14 cellular contexts compared by ENCODE assay signal in genomic region chr10:5645375-5645774, GRCh38. TPM values are rescaled to one million over a fixed set of nuclear protein-coding genes. Genes with fewer than 3 reads are reported as not detected.
A peak's percentile ranks its signal among the peaks of the same experiment; 100 is the strongest.
DNase-seq lines count a peak whose midpoint lies in the region; ATAC-seq, FAIRE-seq and TF ChIP-seq lines count a peak whose summit lies in the region.
"Had no signal": no experiment of that assay in that cellular context is flagged by ENCODE, and none has a peak within 500 bp of the region (broad histone marks: within the 10 kb centered on the region; RNA-seq: fewer than 3 reads in every experiment).

No MANE protein-coding gene starts in this region.

- H3K27ac ChIP-seq in gastroesophageal sphincter (peak overlapping the region in 3 of 4 donors; percentile 46 to 71 (median 66)), aorta (ENCODE audit: low read depth in 1 of 2, low read length in 2 of 2) (no peak overlapping the region)

- no peaks in the 10 kb centered on the region for H3K9me3 ChIP-seq in gastroesophageal sphincter
- H3K9me3 ChIP-seq in aorta (ENCODE audit: control insufficient read depth, low read length) = no peaks in the 10 kb centered on the region

- no peaks in the 10 kb centered on the region for H3K9me3 Mint-ChIP-seq in activated naive CD4-positive, alpha-beta T cell treated with anti-CD3 and anti-CD28 coated beads, Interleukin-2, amount 50 U/mL, for 24 hours
- H3K9me3 Mint-ChIP-seq in activated naive CD4-positive, alpha-beta T cell treated with anti-CD3 and anti-CD28 coated beads, Interleukin-2, amount 10 ng/mL, durations not matched to agents 7 days and 5 days = no peaks in the 10 kb centered on the region
- H3K9me3 Mint-ChIP-seq in nephron progenitor cell = no peaks in the 10 kb centered on the region
- H3K9me3 Mint-ChIP-seq: naive thymus-derived CD4-positive, alpha-beta T cell; T-helper 1 cell treated with Interleukin-12 subunit alpha and Interleukin-12 subunit beta and Interleukin-4 antibody, amounts not matched to agents 30 μg/mL and 1 μg/mL, for 36 hours had no signal

- peaks cover 4% of the 10 kb centered on the region for H3K4me1 Mint-ChIP-seq in activated naive CD4-positive, alpha-beta T cell treated with anti-CD3 and anti-CD28 coated beads, Interleukin-2, amount 50 U/mL, for 24 hours
- no peaks in the 10 kb centered on the region for H3K4me1 Mint-ChIP-seq in activated naive CD4-positive, alpha-beta T cell treated with anti-CD3 and anti-CD28 coated beads, Interleukin-2, amount 10 ng/mL, durations not matched to agents 7 days and 5 days
- H3K4me1 Mint-ChIP-seq in nephron progenitor cell = peaks cover 39% of the 10 kb centered on the region

- H3K27me3 ChIP-seq in gastroesophageal sphincter = no peaks in the 10 kb centered on the region
- H3K27me3 ChIP-seq in aorta (ENCODE audit: control insufficient read depth in 1 of 2, insufficient read depth in 2 of 2, low read length in 1 of 2) = no peaks in the 10 kb centered on the region

- in situ Hi-C loops in ACHN (cut with HindIII; ENCODE audit: low pct_ligation_motif_present, low pct_unique_long_range_greater_than_20kb, low sequenced_read_pairs) = no loop called here

- CTCF ChIA-PET in activated naive CD4-positive, alpha-beta T cell treated with anti-CD3 and anti-CD28 coated beads, Interleukin-2, amount 10 ng/mL, durations not matched to agents 7 days and 5 days (lab: Charles Lee) = interaction anchor here (3.3 kb wide), 1 partner anchor 15 kb away, joined by 17 read pairs; no protein-coding TSS in a partner anchor

- H3K36me3 ChIP-seq in gastroesophageal sphincter (peaks cover 0 to 82% of the 10 kb centered on the region in 2 donors), aorta (ENCODE audit: control insufficient read depth in 1 of 2, insufficient read depth in 2 of 2, low read length in 1 of 2) (peaks cover 0 to 5% of the 10 kb centered on the region in 2 donors)

- H3K4me3 ChIP-seq in gastroesophageal sphincter (no peak overlapping the region), aorta (ENCODE audit: low read length in 2 of 2) (no peak overlapping the region), foreskin fibroblast (ENCODE audit: low read depth in 1 of 2, low read length in 2 of 2) (no peak overlapping the region)

- no peak for DNase-seq in activated naive CD4-positive, alpha-beta T cell treated with anti-CD3 and anti-CD28 coated beads, Interleukin-2, amount 10 ng/mL, durations not matched to agents 7 days and 5 days
- DNase-seq in nephron progenitor cell = no peak
- no peak for DNase-seq in aorta
- DNase-seq in foreskin fibroblast = no peak
- no peak for DNase-seq in H54 (ENCODE audit: insufficient read length, low spot score)
- DNase-seq in ACHN = no peak
- DNase-seq: activated CD8-positive, alpha-beta memory T cell treated with anti-CD3 and anti-CD28 coated beads, Interleukin-2, amount 50 U/mL, for 4 hours; naive thymus-derived CD4-positive, alpha-beta T cell; NCI-H1105; stimulated activated CD4-positive, alpha-beta T cell treated with anti-CD3 and anti-CD28 coated beads, Interleukin-15, amount 100 ng/mL, for 24 hours had no signal

- H3K4me1 ChIP-seq in gastroesophageal sphincter = peaks cover 0 to 48% (median 4%) of the 10 kb centered on the region in 3 donors
- H3K4me1 ChIP-seq in aorta (ENCODE audit: control insufficient read depth in 1 of 2, insufficient read depth in 2 of 2, low read length in 2 of 2) = peaks cover 0 to 2% of the 10 kb centered on the region in 2 donors

- TF ChIP-seq POLR2A in gastroesophageal sphincter (IDR thresholded peaks at IDR 0.05) (no peak), H54 (IDR thresholded peaks at IDR 0.05; ENCODE audit: low read depth, low read length) (no peak)

- intact Hi-C loops in aorta (cut with DNase I) = no loop called here

- ATAC-seq in gastroesophageal sphincter (peak; percentile 46), aorta (ENCODE audit: low FRiP score) (peak; percentile 55)
- ATAC-seq: naive thymus-derived CD4-positive, alpha-beta T cell had no signal

- H3K4me3 Mint-ChIP-seq in activated naive CD4-positive, alpha-beta T cell treated with anti-CD3 and anti-CD28 coated beads, Interleukin-2, amount 50 U/mL, for 24 hours = no peak overlapping the region
- H3K4me3 Mint-ChIP-seq in activated naive CD4-positive, alpha-beta T cell treated with anti-CD3 and anti-CD28 coated beads, Interleukin-2, amount 10 ng/mL, durations not matched to agents 7 days and 5 days = no peak overlapping the region
- no peak overlapping the region for H3K4me3 Mint-ChIP-seq in nephron progenitor cell
- H3K4me3 Mint-ChIP-seq: naive thymus-derived CD4-positive, alpha-beta T cell; T-helper 1 cell treated with Interleukin-12 subunit alpha and Interleukin-12 subunit beta and Interleukin-4 antibody, amounts not matched to agents 30 μg/mL and 1 μg/mL, for 36 hours had no signal

- no peaks in the 10 kb centered on the region for H3K27me3 Mint-ChIP-seq in activated naive CD4-positive, alpha-beta T cell treated with anti-CD3 and anti-CD28 coated beads, Interleukin-2, amount 50 U/mL, for 24 hours
- H3K27me3 Mint-ChIP-seq in activated naive CD4-positive, alpha-beta T cell treated with anti-CD3 and anti-CD28 coated beads, Interleukin-2, amount 10 ng/mL, durations not matched to agents 7 days and 5 days = no peaks in the 10 kb centered on the region
- peaks cover 3% of the 10 kb centered on the region for H3K27me3 Mint-ChIP-seq in nephron progenitor cell (ENCODE audit: low read depth, poor library complexity)
- H3K27me3 Mint-ChIP-seq: naive thymus-derived CD4-positive, alpha-beta T cell had no signal

- FAIRE-seq in H54 (lab: Jason Lieb, UNC) = no peak
- FAIRE-seq: A204.1 had no signal

- TF ChIP-seq CTCF in gastroesophageal sphincter (IDR thresholded peaks at IDR 0.05) = no peak
- TF ChIP-seq CTCF in nephron progenitor cell (IDR thresholded peaks at IDR 0.05) = no peak
- no peak for TF ChIP-seq CTCF in foreskin fibroblast (IDR thresholded peaks at IDR 0.05; ENCODE audit: low read depth, low read length)

- peak overlapping the region; percentile 41 for H3K27ac Mint-ChIP-seq in activated naive CD4-positive, alpha-beta T cell treated with anti-CD3 and anti-CD28 coated beads, Interleukin-2, amount 50 U/mL, for 24 hours
- no peak overlapping the region for H3K27ac Mint-ChIP-seq in activated naive CD4-positive, alpha-beta T cell treated with anti-CD3 and anti-CD28 coated beads, Interleukin-2, amount 10 ng/mL, durations not matched to agents 7 days and 5 days
- H3K27ac Mint-ChIP-seq in nephron progenitor cell = peak overlapping the region; percentile 10
- H3K27ac Mint-ChIP-seq: naive thymus-derived CD4-positive, alpha-beta T cell; T-helper 1 cell treated with Interleukin-12 subunit alpha and Interleukin-12 subunit beta and Interleukin-4 antibody, amounts not matched to agents 30 μg/mL and 1 μg/mL, for 36 hours had no signal

- 42 to 48% methylated on average over 4 to 8 of the region's 11 CpGs for WGBS in gastroesophageal sphincter (ENCODE audit: low coverage in 1 of 2), 2 donors
- 70 to 72% methylated on average over 11 of the region's 11 CpGs for WGBS in aorta, 2 donors

- peaks cover 18% of the 10 kb centered on the region for H3K36me3 Mint-ChIP-seq in activated naive CD4-positive, alpha-beta T cell treated with anti-CD3 and anti-CD28 coated beads, Interleukin-2, amount 50 U/mL, for 24 hours
- H3K36me3 Mint-ChIP-seq in activated naive CD4-positive, alpha-beta T cell treated with anti-CD3 and anti-CD28 coated beads, Interleukin-2, amount 10 ng/mL, durations not matched to agents 7 days and 5 days = peaks cover 4% of the 10 kb centered on the region
- peaks cover 65% of the 10 kb centered on the region for H3K36me3 Mint-ChIP-seq in nephron progenitor cell (ENCODE audit: low read depth)

- TF ChIP-seq EP300 in gastroesophageal sphincter (IDR thresholded peaks at IDR 0.05) = no peak

RNA-seq across cellular contexts. Expression of gene ASB13, which starts 21.0 kb away (rescaled TPM):
- total RNA-seq in gastroesophageal sphincter (10 to 100 TPM; 17.6 to 39.6 (median 19.0) TPM), aorta (10 to 100 TPM; 23.2 to 25.0 TPM)
- polyA plus RNA-seq in aorta = 10 to 100 TPM; 19.2 to 35.1 TPM

RNA-seq across cellular contexts. Expression of gene TASOR2, which starts 39.3 kb away (rescaled TPM):
- total RNA-seq in gastroesophageal sphincter (10 to 100 TPM; 51.8 to 71.8 (median 64.2) TPM), aorta (10 to 100 TPM; 68.2 to 72.6 TPM)
- 10 to 100 TPM in 1 of 2 donors, 1 to 10 TPM in 1; 2.3 to 11.0 TPM for polyA plus RNA-seq in aorta

Comparison
In these comparisons a context has a peak if more than half of its experiments do, and no peak if none do; other contexts are left out.
1. H3K27ac ChIP-seq: peak in gastroesophageal sphincter (3 of 4); none in aorta (0 of 2).